In the genomic region with DNA sequence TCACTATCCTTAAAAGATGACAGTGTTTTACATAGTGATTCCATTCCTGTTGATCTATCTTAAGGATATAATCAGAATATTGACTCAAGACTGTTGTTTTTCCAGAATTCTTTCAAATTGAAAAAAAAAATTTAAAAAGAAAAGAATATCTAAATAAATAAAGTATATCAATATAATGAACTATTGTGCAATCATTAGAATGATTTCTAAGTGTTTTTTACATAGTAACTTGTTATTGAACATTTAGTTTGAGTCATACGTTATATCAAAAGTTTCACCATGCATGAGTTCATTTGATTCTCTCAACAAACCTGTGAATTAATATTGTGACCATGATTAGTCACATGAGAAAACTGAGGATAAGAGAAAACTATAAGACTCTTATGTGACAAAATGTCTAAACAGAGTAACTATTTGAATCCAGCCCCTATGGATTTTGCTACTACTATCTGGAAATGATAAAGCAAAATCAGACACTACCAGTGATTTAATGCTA, we compare ENCODE assay signal across 19 cellular contexts. TPM values are rescaled to one million over a fixed set of nuclear protein-coding genes. Genes with fewer than 3 reads are reported as not detected.
DNase-seq lines count a peak whose midpoint lies in the region; ATAC-seq and FAIRE-seq lines count a peak whose summit lies in the region.
"Had no signal": no experiment of that assay in that cellular context is flagged by ENCODE, and none has a peak within 500 bp of the region (broad histone marks: within the 10 kb centered on the region; RNA-seq: fewer than 3 reads in every experiment).

No MANE protein-coding gene starts in this region.

- peak overlapping the region; percentile 53 for H3K27ac ChIP-seq in ACC112 (ENCODE audit: low read depth, low read length)

- H3K79me2 ChIP-seq in ACC112 (ENCODE audit: control insufficient read depth, insufficient read depth, low read length, unreplicated experiment) = no peaks in the 10 kb centered on the region

- DNase-seq in frontal cortex (ENCODE audit: low spot score in 2 of 2) (no peak), DMS 273 (lab: John Stamatoyannopoulos, UW; ENCODE audit: unreplicated experiment) (no peak), NCI-H446 (lab: John Stamatoyannopoulos, UW) (no peak)
- no peak for DNase-seq in stimulated activated CD4-positive, alpha-beta T cell treated with anti-CD3 and anti-CD28 coated beads, Interleukin-2, amount 100 ng/mL, for 48 hours
- DNase-seq: ACHN; AML-193; COR-L47; DMS53; H7; Kasumi-1; MM.1S; NCI-H1105; NCI-H1694; NCI-H446 treated with DMSO at 0.1 percent for 48 hours; NK-92 treated with Interleukin-12 subunit alpha and Interleukin-12 subunit beta, amount 100 ng/mL, for 24 hours had no signal

- H3K4me1 Mint-ChIP-seq in activated T-helper 17 cell treated with anti-CD3 and anti-CD28 coated beads, Interleukin-2, amount 50 U/mL, for 72 hours = peaks cover 25% of the 10 kb centered on the region

- peaks cover 28% of the 10 kb centered on the region for H3K4me1 ChIP-seq in ACC112 (ENCODE audit: control insufficient read depth, insufficient read depth, low read length, unreplicated experiment)

- no peaks in the 10 kb centered on the region for H3K27me3 ChIP-seq in ACC112 (ENCODE audit: insufficient read depth, low read length)

- H3K9me3 Mint-ChIP-seq in activated T-helper 17 cell treated with anti-CD3 and anti-CD28 coated beads, Interleukin-2, amount 50 U/mL, for 72 hours = no peaks in the 10 kb centered on the region

- H3K4me3 Mint-ChIP-seq in activated T-helper 17 cell treated with anti-CD3 and anti-CD28 coated beads, Interleukin-2, amount 50 U/mL, for 72 hours = peak overlapping the region; percentile 26
- H3K4me3 Mint-ChIP-seq: CD14-positive monocyte had no signal

- peak; percentile 66 for FAIRE-seq in G401.6 (lab: Jason Lieb, UNC)
- peak; percentile 83 for FAIRE-seq in frontal cortex (lab: Jason Lieb, UNC)

- H3K36me3 Mint-ChIP-seq in activated T-helper 17 cell treated with anti-CD3 and anti-CD28 coated beads, Interleukin-2, amount 50 U/mL, for 72 hours (ENCODE audit: low read depth) = no peaks in the 10 kb centered on the region
- H3K36me3 Mint-ChIP-seq: CD14-positive monocyte had no signal

- H3K27me3 Mint-ChIP-seq in activated T-helper 17 cell treated with anti-CD3 and anti-CD28 coated beads, Interleukin-2, amount 50 U/mL, for 72 hours = no peaks in the 10 kb centered on the region

- no peak for ATAC-seq in activated T-helper 17 cell treated with anti-CD3 and anti-CD28 coated beads, Interleukin-2, amount 50 U/mL, for 72 hours (replicated peaks)

- no peak overlapping the region for H3K4me3 ChIP-seq in ACC112 (ENCODE audit: low read depth, low read length)

- H3K36me3 ChIP-seq in ACC112 (ENCODE audit: insufficient read depth, low read length) = no peaks in the 10 kb centered on the region

- H2AFZ ChIP-seq in ACC112 (ENCODE audit: low read length, unreplicated experiment) = peak overlapping the region; percentile 52

- H3K27ac Mint-ChIP-seq in activated T-helper 17 cell treated with anti-CD3 and anti-CD28 coated beads, Interleukin-2, amount 50 U/mL, for 72 hours = peak overlapping the region; percentile 63
- H3K27ac Mint-ChIP-seq: CD14-positive monocyte had no signal

RNA-seq across cellular contexts. Expression of a gene that starts 46.1 kb away (rescaled TPM):
- 100 to 1,000 TPM; 163 to 201 TPM for total RNA-seq in activated T-helper 17 cell treated with anti-CD3 and anti-CD28 coated beads, Interleukin-2, amount 50 U/mL, for 72 hours
- total RNA-seq in frontal cortex = 67.3 TPM
